In genomic region chr15:66042624-66043023, GRCh38 we compare ENCODE assay signal across 1 cellular context.
TF ChIP-seq lines count a peak whose summit lies in the region.

No MANE protein-coding gene starts in this region.

TF ChIP-seq in GM23338, 12 proteins besides CTCF, POLR2A, EP300 and RAD21:
- TF ChIP-seq ZNF462 (CRISPR knock-in tag; IDR thresholded peaks at IDR 0.05) (no peak), JUNB (IDR thresholded peaks at IDR 0.05; ENCODE audit: unreplicated experiment) (no peak), ZNF331 (CRISPR knock-in tag; IDR thresholded peaks at IDR 0.05; ENCODE audit: low read depth) (no peak), ZNF114 (CRISPR knock-in tag; IDR thresholded peaks at IDR 0.05) (no peak), POLR2AphosphoS5 (IDR thresholded peaks at IDR 0.05; ENCODE audit: low read depth) (no peak), CREB1 (CRISPR knock-in tag; IDR thresholded peaks at IDR 0.05; ENCODE audit: low read depth) (peak; percentile 86), ETS1 (IDR thresholded peaks at IDR 0.05) (no peak), EZH2 (IDR thresholded peaks at IDR 0.05; ENCODE audit: low read depth, unreplicated experiment) (no peak), NANOG (IDR thresholded peaks at IDR 0.05; ENCODE audit: borderline replicate concordance) (no peak)
TF ChIP-seq in GM23338: peak in this region for 1.
